8 cellular contexts compared by ENCODE assay signal in the genomic region with DNA sequence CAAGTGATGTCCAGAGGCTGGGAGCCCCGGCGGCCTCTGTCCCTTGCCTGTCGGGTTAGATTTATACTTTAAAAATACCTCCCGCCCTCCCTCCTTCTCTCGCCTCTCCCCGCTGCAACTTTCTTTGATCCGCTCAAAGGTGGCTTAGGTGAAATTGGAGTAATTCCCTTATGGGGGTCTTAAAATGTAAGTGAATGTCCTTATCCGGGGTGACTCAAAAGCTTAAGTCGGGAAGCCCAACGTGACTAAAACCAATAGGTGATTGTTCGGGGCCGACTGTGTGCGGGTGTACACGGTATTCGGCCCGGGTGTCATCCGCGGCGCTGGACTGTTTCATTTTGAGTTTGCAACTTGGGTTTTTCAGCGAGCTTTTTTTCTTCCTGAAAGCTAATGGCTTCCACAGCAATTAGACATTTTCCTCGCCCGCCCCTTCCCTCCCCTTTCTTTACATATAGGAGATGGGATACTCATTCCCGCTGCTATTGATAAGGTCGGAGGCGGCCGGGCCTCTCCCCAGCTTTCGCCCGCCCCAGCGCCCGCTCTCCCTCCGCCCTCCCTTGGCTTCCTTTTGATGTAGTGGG. TPM values are rescaled to one million over a fixed set of nuclear protein-coding genes. Genes with fewer than 3 reads are reported as not detected.
DNase-seq lines count a peak whose midpoint lies in the region; ATAC-seq, FAIRE-seq and TF ChIP-seq lines count a peak whose summit lies in the region.

No MANE protein-coding gene starts in this region.

- H3K27ac ChIP-seq in epithelial cell of prostate = peak overlapping the region; percentile 89

- H3K36me3 Mint-ChIP-seq in T-cell (peaks cover 4% of the 10 kb centered on the region), progenitor cell of endocrine pancreas (ENCODE audit: insufficient read depth) (peaks cover 9% of the 10 kb centered on the region)

- TF ChIP-seq CTCF in progenitor cell of endocrine pancreas (IDR thresholded peaks at IDR 0.05; ENCODE audit: unreplicated experiment) = no peak

- ATAC-seq in HG02571 (IDR thresholded peaks at IDR 0.05; ENCODE audit: unreplicated experiment) (peak; percentile 13), T-cell (replicated peaks in 1 of 4) (peak in 1 of 4 experiments; percentile 3)

- DNase-seq in T-cell (peak in 6 of 34 experiments; percentile 23 to 64 (median 31)), epithelial cell of prostate (ENCODE audit: low read depth, low spot score) (no peak), progenitor cell of endocrine pancreas (ENCODE audit: low spot score, unreplicated experiment) (no peak), NCI-H1694 treated with DMSO at 0.1 percent for 48 hours (lab: John Stamatoyannopoulos, UW) (no peak), RCC 7860 (ENCODE audit: low spot score) (no peak), MV-4-11 (lab: John Stamatoyannopoulos, UW) (no peak)

- POLR2A ChIA-PET in T-cell (lab: Charles Lee) = interaction anchor here (0.6 to 1.8 kb wide), 7 partner anchors 35 to 398 kb away, joined by 3 to 11 read pairs (median 4); a partner anchor contains a TSS

- no peak for FAIRE-seq in RCC 7860 (lab: Jason Lieb, UNC)

- H3K27me3 Mint-ChIP-seq in T-cell (no peaks in the 10 kb centered on the region), progenitor cell of endocrine pancreas (peaks cover 33% of the 10 kb centered on the region)

- H3K4me1 Mint-ChIP-seq in T-cell (peaks cover 19 to 36% (median 27%) of the 10 kb centered on the region in 3 donors), progenitor cell of endocrine pancreas (ENCODE audit: low read depth) (peaks cover 32% of the 10 kb centered on the region)

- CTCF ChIA-PET in T-cell (lab: Charles Lee) = interaction anchor here (0.6 to 1.4 kb wide), 7 partner anchors 20 to 588 kb away, joined by 3 to 7 read pairs (median 4); no protein-coding TSS in a partner anchor

- H3K27ac Mint-ChIP-seq in T-cell (peak overlapping the region; percentile 98 to 99), progenitor cell of endocrine pancreas (peak overlapping the region; percentile 98)

- peak; percentile 34 for TF ChIP-seq POLR2A in GM15510 (IDR thresholded peaks at IDR 0.05; ENCODE audit: borderline replicate concordance, extremely low read depth, insufficient read length)

- H3K4me3 Mint-ChIP-seq in T-cell = peak overlapping the region; percentile 92 to 98 (median 96)
- H3K4me3 Mint-ChIP-seq in progenitor cell of endocrine pancreas (ENCODE audit: low read depth) = peak overlapping the region; percentile 97

- H3K9me3 Mint-ChIP-seq in T-cell (no peaks in the 10 kb centered on the region), progenitor cell of endocrine pancreas (ENCODE audit: low read depth) (no peaks in the 10 kb centered on the region)

RNA-seq across cellular contexts. Expression of a gene that starts 2.0 kb away (rescaled TPM):
- 100 to 1,000 TPM; 148 to 218 (median 172) TPM for total RNA-seq in T-cell
- 463 and 471 TPM in 2 replicates for total RNA-seq in progenitor cell of endocrine pancreas

RNA-seq across cellular contexts. Expression of a gene that starts 49.5 kb away (rescaled TPM):
- total RNA-seq in T-cell (10 to 100 TPM in 1 of 5 donors, 1 to 10 TPM in 4; 6.7 to 11.4 (median 7.5) TPM), progenitor cell of endocrine pancreas (18.2 and 21.6 TPM in 2 replicates)
